In the genomic region with DNA sequence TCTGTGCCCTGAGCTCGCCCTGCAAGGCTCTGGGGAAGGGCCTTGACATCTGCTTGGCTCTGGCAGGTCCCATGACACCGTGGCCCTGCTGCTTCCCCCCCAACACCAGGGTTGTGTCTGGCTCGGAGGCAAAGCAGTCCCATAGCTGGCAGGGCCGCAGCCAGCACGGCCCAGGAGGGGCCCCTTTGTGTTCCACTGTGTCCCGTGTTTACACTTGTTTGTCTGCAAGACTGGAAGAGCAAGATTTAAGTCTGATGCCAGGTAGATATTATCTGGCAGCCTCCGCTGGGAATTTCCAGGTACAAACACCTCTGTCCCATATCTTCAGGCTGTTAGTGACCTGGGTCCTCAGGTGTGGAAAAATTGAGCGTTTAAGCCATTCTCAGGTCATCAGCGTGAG, we compare ENCODE assay signal across 21 cellular contexts. TPM values are rescaled to one million over a fixed set of nuclear protein-coding genes. Genes with fewer than 3 reads are reported as not detected.
A peak's percentile ranks its signal among the peaks of the same experiment; 100 is the strongest.
DNase-seq lines count a peak whose midpoint lies in the region; ATAC-seq and TF ChIP-seq lines count a peak whose summit lies in the region.
"Had no signal": no experiment of that assay in that cellular context is flagged by ENCODE, and none has a peak within 500 bp of the region (broad histone marks: within the 10 kb centered on the region; RNA-seq: fewer than 3 reads in every experiment).

No MANE protein-coding gene starts in this region.

- no peaks in the 10 kb centered on the region for H3K9me3 ChIP-seq in prostate gland
- H3K9me3 ChIP-seq: gastrocnemius medialis, Peyer's patch, SJSA1 had no signal

- no peak for TF ChIP-seq POLR2A in prostate gland (IDR thresholded peaks at IDR 0.05)

- no peaks in the 10 kb centered on the region for H3K36me3 ChIP-seq in prostate gland
- H3K36me3 ChIP-seq: gastrocnemius medialis, Peyer's patch, SJSA1 had no signal

- no peak overlapping the region for H3K4me3 ChIP-seq in prostate gland
- H3K4me3 ChIP-seq: gastrocnemius medialis, Peyer's patch, SJSA1 had no signal

- 45% methylated on average over 9 of the region's 9 CpGs for WGBS in prostate gland

- no peak for ATAC-seq in GM21447 (IDR thresholded peaks at IDR 0.05; ENCODE audit: unreplicated experiment)
- ATAC-seq: gastrocnemius medialis, sciatic nerve had no signal

- peak; percentile 81 for DNase-seq in ELF-1 (ENCODE audit: low read depth, low spot score)
- peak; percentile 80 for DNase-seq in islet precursor cell
- DNase-seq in prostate gland (ENCODE audit: low spot score) = peak; percentile 88
- DNase-seq in CD1c-positive myeloid dendritic cell (ENCODE audit: extremely low spot score) = no peak
- no peak for DNase-seq in SK-N-DZ (ENCODE audit: low spot score)
- DNase-seq: activated CD4-positive, alpha-beta T cell treated with anti-CD3 and anti-CD28 coated beads, Interleukin-2, amount 50 U/mL, for 1 hour; aorta; effector CD4-positive, alpha-beta T cell; erythroblast; gastrocnemius medialis; GF-D8; KG1; NCI-H187; NCI-H446 treated with DMSO at 0.1 percent for 48 hours; Peyer's patch; stimulated activated CD8-positive, alpha-beta memory T cell treated with anti-CD3 and anti-CD28 coated beads, Interleukin-4, amount 100 ng/mL, for 48 hours had no signal

- H3K27ac ChIP-seq in VCaP = peak overlapping the region; percentile 79
- peak overlapping the region; percentile 86 to 87 for H3K27ac ChIP-seq in prostate gland
- H3K27ac ChIP-seq: gastrocnemius medialis, Peyer's patch, SJSA1 had no signal

- TF ChIP-seq CTCF in VCaP (conservative IDR thresholded peaks at IDR 0.05) (no peak), prostate gland (IDR thresholded peaks at IDR 0.05) (no peak)

- no peaks in the 10 kb centered on the region for H3K27me3 ChIP-seq in prostate gland (replicated peaks; ENCODE audit: insufficient read depth)
- H3K27me3 ChIP-seq: Peyer's patch, SJSA1 had no signal

- peaks cover 22% of the 10 kb centered on the region for H3K4me1 ChIP-seq in prostate gland (replicated peaks)
- H3K4me1 ChIP-seq: gastrocnemius medialis, Peyer's patch, SJSA1 had no signal

- intact Hi-C loops in prostate gland (cut with DNase I) = no loop called here

RNA-seq across cellular contexts. Expression of gene MCF2L, which starts 44.3 kb away (rescaled TPM):
- 10 to 100 TPM; 47.6 to 64.7 TPM for total RNA-seq in prostate gland
- polyA plus RNA-seq in SK-N-DZ (2014; cell fraction: cytosol; rRNA removed) = 17.2 and 22.4 TPM in 2 replicates
- 60.9 and 65.9 TPM in 2 replicates for polyA plus RNA-seq in SK-N-DZ (2014; cell fraction: nucleus; rRNA removed)
- polyA plus RNA-seq: CD14-positive monocyte had no signal

Comparison
In these comparisons a context has a peak if more than half of its experiments do, and no peak if none do; other contexts are left out.
1. DNase-seq: peak in ELF-1 (single experiment), islet precursor cell (single experiment) and prostate gland (single experiment); none in CD1c-positive myeloid dendritic cell (single experiment) and SK-N-DZ (single experiment).